In the genomic region with DNA sequence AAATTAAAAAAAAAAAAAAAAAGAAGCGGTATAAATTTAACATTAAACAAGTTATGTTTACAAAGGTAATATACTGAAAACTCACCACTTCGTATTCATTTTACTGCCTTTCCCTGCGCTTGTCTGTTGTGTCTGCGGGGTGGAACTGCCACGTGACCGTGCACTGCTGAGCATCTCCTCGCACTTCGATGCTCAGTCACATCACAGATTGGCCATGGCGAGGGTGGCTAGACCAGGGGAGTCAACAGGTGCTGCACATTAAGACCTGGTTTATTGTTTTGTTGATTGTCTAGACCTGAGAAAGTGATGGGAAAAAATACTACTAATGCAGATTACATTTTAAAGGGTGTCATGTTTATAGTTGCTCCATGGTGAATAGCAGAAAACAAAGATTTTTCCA, we compare ENCODE assay signal across 1 cellular context.
TF ChIP-seq lines count a peak whose summit lies in the region.

No MANE protein-coding gene starts in this region.

TF ChIP-seq in K562, 482 proteins besides CTCF, POLR2A, EP300 and RAD21:
- TF ChIP-seq, protein P1, sequence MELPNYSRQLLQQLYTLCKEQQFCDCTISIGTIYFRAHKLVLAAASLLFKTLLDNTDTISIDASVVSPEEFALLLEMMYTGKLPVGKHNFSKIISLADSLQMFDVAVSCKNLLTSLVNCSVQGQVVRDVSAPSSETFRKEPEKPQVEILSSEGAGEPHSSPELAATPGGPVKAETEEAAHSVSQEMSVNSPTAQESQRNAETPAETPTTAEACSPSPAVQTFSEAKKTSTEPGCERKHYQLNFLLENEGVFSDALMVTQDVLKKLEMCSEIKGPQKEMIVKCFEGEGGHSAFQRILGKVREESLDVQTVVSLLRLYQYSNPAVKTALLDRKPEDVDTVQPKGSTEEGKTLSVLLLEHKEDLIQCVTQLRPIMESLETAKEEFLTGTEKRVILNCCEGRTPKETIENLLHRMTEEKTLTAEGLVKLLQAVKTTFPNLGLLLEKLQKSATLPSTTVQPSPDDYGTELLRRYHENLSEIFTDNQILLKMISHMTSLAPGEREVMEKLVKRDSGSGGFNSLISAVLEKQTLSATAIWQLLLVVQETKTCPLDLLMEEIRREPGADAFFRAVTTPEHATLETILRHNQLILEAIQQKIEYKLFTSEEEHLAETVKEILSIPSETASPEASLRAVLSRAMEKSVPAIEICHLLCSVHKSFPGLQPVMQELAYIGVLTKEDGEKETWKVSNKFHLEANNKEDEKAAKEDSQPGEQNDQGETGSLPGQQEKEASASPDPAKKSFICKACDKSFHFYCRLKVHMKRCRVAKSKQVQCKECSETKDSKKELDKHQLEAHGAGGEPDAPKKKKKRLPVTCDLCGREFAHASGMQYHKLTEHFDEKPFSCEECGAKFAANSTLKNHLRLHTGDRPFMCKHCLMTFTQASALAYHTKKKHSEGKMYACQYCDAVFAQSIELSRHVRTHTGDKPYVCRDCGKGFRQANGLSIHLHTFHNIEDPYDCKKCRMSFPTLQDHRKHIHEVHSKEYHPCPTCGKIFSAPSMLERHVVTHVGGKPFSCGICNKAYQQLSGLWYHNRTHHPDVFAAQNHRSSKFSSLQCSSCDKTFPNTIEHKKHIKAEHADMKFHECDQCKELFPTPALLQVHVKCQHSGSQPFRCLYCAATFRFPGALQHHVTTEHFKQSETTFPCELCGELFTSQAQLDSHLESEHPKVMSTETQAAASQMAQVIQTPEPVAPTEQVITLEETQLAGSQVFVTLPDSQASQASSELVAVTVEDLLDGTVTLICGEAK (IDR thresholded peaks at IDR 0.05) = no peak
- TF ChIP-seq, protein P1 (CRISPR knock-in tag; IDR thresholded peaks at IDR 0.05) = no peak
- TF ChIP-seq, protein P2, sequence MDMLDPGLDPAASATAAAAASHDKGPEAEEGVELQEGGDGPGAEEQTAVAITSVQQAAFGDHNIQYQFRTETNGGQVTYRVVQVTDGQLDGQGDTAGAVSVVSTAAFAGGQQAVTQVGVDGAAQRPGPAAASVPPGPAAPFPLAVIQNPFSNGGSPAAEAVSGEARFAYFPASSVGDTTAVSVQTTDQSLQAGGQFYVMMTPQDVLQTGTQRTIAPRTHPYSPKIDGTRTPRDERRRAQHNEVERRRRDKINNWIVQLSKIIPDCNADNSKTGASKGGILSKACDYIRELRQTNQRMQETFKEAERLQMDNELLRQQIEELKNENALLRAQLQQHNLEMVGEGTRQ (CRISPR knock-in tag; IDR thresholded peaks at IDR 0.05) = peak; percentile 39
